30 cellular contexts compared by ENCODE assay signal in the genomic region with DNA sequence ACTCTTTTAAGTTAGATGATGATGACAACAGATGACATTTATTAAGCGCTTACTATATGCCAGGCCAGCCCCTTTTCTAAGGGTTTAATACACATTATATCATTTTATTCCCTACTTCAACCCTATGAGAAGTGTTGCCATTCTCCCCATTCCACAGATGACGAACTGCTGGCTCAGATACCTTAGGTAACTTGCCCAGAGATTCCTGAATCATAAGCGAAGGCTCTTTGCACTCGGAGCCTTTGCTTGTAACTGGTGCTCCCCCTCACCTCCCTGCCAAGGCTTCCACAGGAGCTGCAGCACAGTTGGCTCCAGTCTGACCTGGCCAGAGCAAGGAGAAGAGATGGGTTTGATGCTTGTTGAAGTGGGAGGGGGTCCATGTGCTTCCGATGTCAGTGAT. TPM values are rescaled to one million over a fixed set of nuclear protein-coding genes. Genes with fewer than 3 reads are reported as not detected.
"Had no signal": no experiment of that assay in that cellular context is flagged by ENCODE, and none has a peak within 500 bp of the region (broad histone marks: within the 10 kb centered on the region; RNA-seq: fewer than 3 reads in every experiment).

No MANE protein-coding gene starts in this region.

- H3K9me3 Mint-ChIP-seq: activated B cell treated with CpG ODN at 0.5 μM for 24 hours; activated CD4-positive, alpha-beta T cell treated with anti-CD3 and anti-CD28 coated beads, Interleukin-2, amount 10 ng/mL, durations not matched to agents 24 days and 14 days; activated naive CD4-positive, alpha-beta T cell treated with anti-CD3 and anti-CD28 coated beads, Interleukin-2, amount 50 U/mL, for 72 hours; activated naive CD8-positive, alpha-beta T cell treated with anti-CD3 and anti-CD28 coated beads, Interleukin-2, amount 50 U/mL, for 24 hours; activated T-cell treated with anti-CD3 and anti-CD28 coated beads, Interleukin-2, amount 50 U/mL, for 24 hours; T-cell had no signal

- H3K9me3 ChIP-seq: ascending aorta, MG63 had no signal

- FAIRE-seq: TTC549 had no signal

- H3K4me3 Mint-ChIP-seq: activated B cell treated with CpG ODN at 0.5 μM for 24 hours; activated CD4-positive, alpha-beta T cell treated with anti-CD3 and anti-CD28 coated beads, Interleukin-2, amount 10 ng/mL, durations not matched to agents 24 days and 14 days; activated CD8-positive, alpha-beta memory T cell treated with anti-CD3 and anti-CD28 coated beads, Interleukin-2, amount 10 ng/mL, durations not matched to agents 7 days and 5 days; activated naive CD8-positive, alpha-beta T cell treated with anti-CD3 and anti-CD28 coated beads, Interleukin-2, amount 50 U/mL, for 24 hours; activated T-cell treated with anti-CD3 and anti-CD28 coated beads, Interleukin-2, amount 50 U/mL, for 24 hours; T-cell had no signal

- H3K27ac ChIP-seq: brain microvascular endothelial cell, SK-N-MC had no signal

- DNase-seq: activated B cell treated with CpG ODN at 0.5 μM for 24 hours; activated CD4-positive, alpha-beta T cell treated with anti-CD3 and anti-CD28 coated beads for 1 hour; activated CD4-positive, alpha-beta T cell treated with anti-CD3 and anti-CD28 coated beads, Interleukin-2, amount 10 ng/mL, durations not matched to agents 24 days and 14 days; activated CD4-positive, alpha-beta T cell treated with anti-CD3 and anti-CD28 coated beads, Interleukin-2, amount 50 U/mL, for 48 hours; activated CD8-positive, alpha-beta memory T cell treated with anti-CD3 and anti-CD28 coated beads, Interleukin-2, amount 10 ng/mL, durations not matched to agents 7 days and 5 days; activated effector memory CD4-positive, alpha-beta T cell treated with anti-CD3 and anti-CD28 coated beads, Interleukin-2, amount 50 U/mL, for 16 hours; activated naive CD4-positive, alpha-beta T cell treated with Interleukin-2 at 50 U/mL for 16 hours; activated naive CD8-positive, alpha-beta T cell treated with anti-CD3 and anti-CD28 coated beads, Interleukin-2, amount 50 U/mL, for 24 hours; activated T-cell treated with anti-CD3 and anti-CD28 coated beads, Interleukin-2, amount 50 U/mL, for 24 hours; amniotic stem cell; brain microvascular endothelial cell; MG63; MV-4-11; NCI-H1105; NCI-H1436; NCI-H1694 treated with DMSO at 0.1 percent for 48 hours; NCI-H2029 treated with DMSO at 0.1 percent for 48 hours; NCI-H510A treated with DMSO at 0.1 percent for 48 hours; NCI-H69; NK-92 treated with Interleukin-12 subunit alpha and Interleukin-12 subunit beta, amount 100 ng/mL, for 24 hours; OCI-M1; RPMI8226; T-cell; T-helper 2 cell; T1000 had no signal

- H3K27me3 ChIP-seq: ascending aorta, brain microvascular endothelial cell, MG63 had no signal

- H3K4me3 ChIP-seq: ascending aorta, MG63, SK-N-MC had no signal

- H3K36me3 Mint-ChIP-seq: activated CD8-positive, alpha-beta memory T cell treated with anti-CD3 and anti-CD28 coated beads, Interleukin-2, amount 10 ng/mL, durations not matched to agents 7 days and 5 days; activated naive CD4-positive, alpha-beta T cell treated with anti-CD3 and anti-CD28 coated beads, Interleukin-2, amount 50 U/mL, for 72 hours; T-cell had no signal

- H3K27ac Mint-ChIP-seq: activated B cell treated with CpG ODN at 0.5 μM for 24 hours; activated CD4-positive, alpha-beta T cell treated with anti-CD3 and anti-CD28 coated beads, Interleukin-2, amount 10 ng/mL, durations not matched to agents 24 days and 14 days; activated CD8-positive, alpha-beta memory T cell treated with anti-CD3 and anti-CD28 coated beads, Interleukin-2, amount 10 ng/mL, durations not matched to agents 7 days and 5 days; activated naive CD4-positive, alpha-beta T cell treated with anti-CD3 and anti-CD28 coated beads, Interleukin-2, amount 50 U/mL, for 72 hours; activated naive CD8-positive, alpha-beta T cell treated with anti-CD3 and anti-CD28 coated beads, Interleukin-2, amount 50 U/mL, for 24 hours; activated T-cell treated with anti-CD3 and anti-CD28 coated beads, Interleukin-2, amount 50 U/mL, for 24 hours; T-cell had no signal

- H3K4me1 Mint-ChIP-seq: activated CD8-positive, alpha-beta memory T cell treated with anti-CD3 and anti-CD28 coated beads, Interleukin-2, amount 10 ng/mL, durations not matched to agents 7 days and 5 days; activated naive CD8-positive, alpha-beta T cell treated with anti-CD3 and anti-CD28 coated beads, Interleukin-2, amount 50 U/mL, for 24 hours; T-cell had no signal

RNA-seq across cellular contexts. Expression of a gene that starts 43.0 kb away (rescaled TPM):
- total RNA-seq: activated B cell treated with CpG ODN at 0.5 μM for 24 hours; activated CD4-positive, alpha-beta T cell treated with anti-CD3 and anti-CD28 coated beads, Interleukin-2, amount 10 ng/mL, durations not matched to agents 24 days and 14 days; activated CD8-positive, alpha-beta memory T cell treated with anti-CD3 and anti-CD28 coated beads, Interleukin-2, amount 10 ng/mL, durations not matched to agents 7 days and 5 days; activated naive CD4-positive, alpha-beta T cell treated with anti-CD3 and anti-CD28 coated beads, Interleukin-2, amount 50 U/mL, for 72 hours; ascending aorta; Right ventricle myocardium inferior; T-cell had no signal
